20 cellular contexts compared by ENCODE assay signal in genomic region chr1:164272156-164272555, GRCh38.
"Had no signal": no experiment of that assay in that cellular context is flagged by ENCODE, and none has a peak within 500 bp of the region (broad histone marks: within the 10 kb centered on the region; RNA-seq: fewer than 3 reads in every experiment).

No MANE protein-coding gene starts in this region.

- H3K4me1 ChIP-seq: foreskin keratinocyte, psoas muscle, right lobe of liver, suprapubic skin, thyroid gland had no signal

- ATAC-seq: foreskin keratinocyte; left colon; left ventricle myocardium superior; naive thymus-derived CD4-positive, alpha-beta T cell; psoas muscle; right lobe of liver; stimulated activated effector memory CD8-positive, alpha-beta T cell treated with anti-CD3 and anti-CD28 coated beads, Interleukin-12 subunit alpha, Interleukin-12 subunit beta, amount 100 ng/mL, for 72 hours; stimulated activated naive CD8-positive, alpha-beta T cell treated with anti-CD3 and anti-CD28 coated beads, Interleukin-15, Interleukin-2, amounts not matched to agents 100 U/mL and 50 U/mL, for 24 hours had no signal

- DNase-seq: effector CD4-positive, alpha-beta T cell; endodermal cell; erythroblast; foreskin keratinocyte; left colon; left ventricle myocardium superior; naive thymus-derived CD4-positive, alpha-beta T cell; nephron progenitor cell; psoas muscle; retina; right lobe of liver; stimulated activated CD4-positive, alpha-beta T cell treated with anti-CD3 and anti-CD28 coated beads, Interleukin-4, amount 100 ng/mL, for 1 hour; stimulated activated CD8-positive, alpha-beta memory T cell treated with anti-CD3 and anti-CD28 coated beads, Interleukin-4, amount 100 ng/mL, for 48 hours; stimulated activated naive CD8-positive, alpha-beta T cell treated with anti-CD3 and anti-CD28 coated beads, Interleukin-15, Interleukin-2, amounts not matched to agents 100 U/mL and 50 U/mL, for 24 hours; thyroid gland had no signal

- H3K36me3 ChIP-seq: neutrophil, right lobe of liver, suprapubic skin, thyroid gland had no signal

- H3K27me3 ChIP-seq: foreskin keratinocyte, neutrophil, suprapubic skin, thyroid gland had no signal

- H3K9me3 ChIP-seq: neutrophil, right lobe of liver, thyroid gland had no signal

- FAIRE-seq: endothelial cell of umbilical vein, urothelium cell line had no signal

- H3K4me3 ChIP-seq: psoas muscle, right lobe of liver, suprapubic skin, thyroid gland had no signal

- H3K27ac ChIP-seq: foreskin keratinocyte, neutrophil, psoas muscle, right lobe of liver, suprapubic skin, thyroid gland had no signal
